Comparison of ENCODE assay signal across 10 cellular contexts in the genomic region with DNA sequence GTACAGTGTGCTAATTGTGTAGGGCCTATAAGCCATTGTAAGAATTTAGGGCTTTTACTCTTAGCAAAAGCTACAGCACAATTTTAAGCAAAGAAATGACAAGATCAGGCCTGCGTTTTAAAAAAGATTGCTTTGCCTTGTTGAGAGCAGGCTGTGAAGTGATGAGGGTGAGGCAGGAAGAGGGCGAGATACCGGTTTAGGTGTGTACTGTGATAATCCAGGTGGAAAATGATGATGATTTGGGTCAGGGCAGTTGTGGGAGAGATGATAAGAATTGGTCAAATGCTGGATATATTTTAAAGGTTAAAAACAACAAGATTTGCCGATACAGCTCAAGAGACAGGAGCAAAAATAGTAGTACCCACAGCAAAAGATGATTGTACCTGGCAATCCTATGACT.
"Had no signal": no experiment of that assay in that cellular context is flagged by ENCODE, and none has a peak within 500 bp of the region (broad histone marks: within the 10 kb centered on the region; RNA-seq: fewer than 3 reads in every experiment).

No MANE protein-coding gene starts in this region.

- H2AFZ ChIP-seq: GM23248, GM23338 had no signal

- H3K4me1 Mint-ChIP-seq: GM23338, H9 had no signal

- H3K9me3 ChIP-seq: HAP-1 had no signal

- H3K4me2 ChIP-seq: GM23338 had no signal

- H3K27ac Mint-ChIP-seq: GM23338, HFFc6 had no signal

- H3K9ac ChIP-seq: GM23248 had no signal

- H3K36me3 ChIP-seq: HAP-1 had no signal

- ATAC-seq: GM23338, HCT116 had no signal

- H3K27ac ChIP-seq: GM23248 had no signal

- FAIRE-seq: H1, H54 had no signal

- H3K4me3 Mint-ChIP-seq: GM23338, H9, HFFc6 had no signal

- H3K4me3 ChIP-seq: GM23248, GM23338, HAP-1 had no signal

- DNase-seq: GM23248, H7, H9, HCEC 1CT, HFFc6 had no signal
